Comparison of ENCODE assay signal across 33 cellular contexts in the genomic region with DNA sequence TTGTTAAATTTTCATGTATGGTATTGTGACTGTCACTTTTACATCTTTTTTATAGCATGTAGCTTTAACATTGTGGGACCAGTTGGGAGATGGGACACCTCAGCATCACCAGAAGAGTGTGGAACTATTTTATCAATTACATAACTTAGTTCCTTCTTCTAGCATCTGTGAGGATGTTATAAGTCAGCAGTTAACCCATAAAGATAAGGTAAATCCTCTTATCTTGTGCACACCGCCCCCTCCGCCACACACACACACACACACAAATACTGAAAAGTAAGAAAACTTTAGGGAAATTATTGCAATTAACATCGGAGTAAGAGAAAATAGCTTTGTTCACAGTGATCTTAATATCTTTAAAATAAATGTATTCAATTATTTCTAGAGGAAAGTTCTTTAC.
"Had no signal": no experiment of that assay in that cellular context is flagged by ENCODE, and none has a peak within 500 bp of the region (broad histone marks: within the 10 kb centered on the region; RNA-seq: fewer than 3 reads in every experiment).

No MANE protein-coding gene starts in this region.

- H3K4me1 Mint-ChIP-seq: activated CD4-positive, alpha-beta memory T cell treated with anti-CD3 and anti-CD28 coated beads, Interleukin-2, amount 10 ng/mL, durations not matched to agents 7 days and 5 days; activated CD8-positive, alpha-beta memory T cell treated with anti-CD3 and anti-CD28 coated beads, Interleukin-2, amount 10 ng/mL, durations not matched to agents 7 days and 5 days; activated naive CD8-positive, alpha-beta T cell treated with anti-CD3 and anti-CD28 coated beads for 36 hours; activated T-helper 17 cell treated with anti-CD3 and anti-CD28 coated beads, Interleukin-2, amount 50 U/mL, for 72 hours; IgD-negative memory B cell had no signal

- H3K27ac ChIP-seq: body of pancreas, breast epithelium, WERI-Rb-1 had no signal

- H3K27me3 Mint-ChIP-seq: activated CD4-positive, alpha-beta memory T cell treated with anti-CD3 and anti-CD28 coated beads, Interleukin-2, amount 10 ng/mL, durations not matched to agents 7 days and 5 days; activated CD8-positive, alpha-beta memory T cell treated with anti-CD3 and anti-CD28 coated beads, Interleukin-2, amount 10 ng/mL, durations not matched to agents 7 days and 5 days; activated naive CD8-positive, alpha-beta T cell treated with anti-CD3 and anti-CD28 coated beads for 36 hours; activated T-helper 17 cell treated with anti-CD3 and anti-CD28 coated beads, Interleukin-2, amount 50 U/mL, for 72 hours; IgD-negative memory B cell had no signal

- ATAC-seq: activated CD8-positive, alpha-beta memory T cell treated with anti-CD3 and anti-CD28 coated beads, Interleukin-2, amount 10 ng/mL, durations not matched to agents 7 days and 5 days; activated T-helper 17 cell treated with anti-CD3 and anti-CD28 coated beads, Interleukin-2, amount 50 U/mL, for 72 hours; body of pancreas had no signal

- DNase-seq: activated CD4-positive, alpha-beta memory T cell treated with anti-CD3 and anti-CD28 coated beads, Interleukin-2, amount 10 ng/mL, durations not matched to agents 7 days and 5 days; activated CD4-positive, alpha-beta T cell treated with anti-CD3 and anti-CD28 coated beads for 1 hour; activated CD4-positive, alpha-beta T cell treated with anti-CD3 and anti-CD28 coated beads for 48 hours; activated CD4-positive, CD25-positive, alpha-beta regulatory T cell; activated CD8-positive, alpha-beta memory T cell treated with anti-CD3 and anti-CD28 coated beads for 24 hours; activated CD8-positive, alpha-beta memory T cell treated with anti-CD3 and anti-CD28 coated beads, Interleukin-2, amount 10 ng/mL, durations not matched to agents 7 days and 5 days; activated CD8-positive, alpha-beta memory T cell treated with anti-CD3 and anti-CD28 coated beads, Interleukin-2, amount 50 U/mL, for 48 hours; activated effector memory CD4-positive, alpha-beta T cell treated with anti-CD3 and anti-CD28 coated beads, Interleukin-2, amount 50 U/mL, for 16 hours; activated naive CD4-positive, alpha-beta T cell; activated naive CD4-positive, alpha-beta T cell treated with anti-CD3 and anti-CD28 coated beads, Interleukin-2, amount 50 U/mL, for 16 hours; activated naive CD8-positive, alpha-beta T cell treated with anti-CD3 and anti-CD28 coated beads for 36 hours; activated T-cell treated with anti-CD3 and anti-CD28 coated beads, Interleukin-2, amount 50 U/mL, for 48 hours; body of pancreas; Kasumi-1; KG1; MG63; NCI-H1048; NCI-H1105 treated with DMSO at 0.1 percent for 48 hours; NCI-H1436; NCI-H1694 treated with DMSO at 0.1 percent for 48 hours; NCI-H2029; NCI-H510A; NCI-H526; NCI-H748 treated with DMSO at 0.1 percent for 48 hours; NK-92 treated with Interleukin-12 subunit alpha and Interleukin-12 subunit beta, amount 100 ng/mL, for 24 hours; Right ventricle myocardium superior; T1000; WERI-Rb-1 had no signal

- H3K9me3 ChIP-seq: body of pancreas, breast epithelium, MG63 had no signal

- H3K9me3 Mint-ChIP-seq: activated CD4-positive, alpha-beta memory T cell treated with anti-CD3 and anti-CD28 coated beads, Interleukin-2, amount 10 ng/mL, durations not matched to agents 7 days and 5 days; activated naive CD8-positive, alpha-beta T cell treated with anti-CD3 and anti-CD28 coated beads for 36 hours; activated T-helper 17 cell treated with anti-CD3 and anti-CD28 coated beads, Interleukin-2, amount 50 U/mL, for 72 hours; IgD-negative memory B cell had no signal

- H3K4me3 Mint-ChIP-seq: activated CD4-positive, alpha-beta memory T cell treated with anti-CD3 and anti-CD28 coated beads, Interleukin-2, amount 10 ng/mL, durations not matched to agents 7 days and 5 days; activated CD8-positive, alpha-beta memory T cell treated with anti-CD3 and anti-CD28 coated beads, Interleukin-2, amount 10 ng/mL, durations not matched to agents 7 days and 5 days; activated naive CD8-positive, alpha-beta T cell treated with anti-CD3 and anti-CD28 coated beads for 36 hours; activated T-helper 17 cell treated with anti-CD3 and anti-CD28 coated beads, Interleukin-2, amount 50 U/mL, for 72 hours; IgD-negative memory B cell had no signal

- H3K4me3 ChIP-seq: body of pancreas, breast epithelium, MG63 had no signal

- H3K27ac Mint-ChIP-seq: activated CD4-positive, alpha-beta memory T cell treated with anti-CD3 and anti-CD28 coated beads, Interleukin-2, amount 10 ng/mL, durations not matched to agents 7 days and 5 days; activated CD8-positive, alpha-beta memory T cell treated with anti-CD3 and anti-CD28 coated beads, Interleukin-2, amount 10 ng/mL, durations not matched to agents 7 days and 5 days; activated naive CD8-positive, alpha-beta T cell treated with anti-CD3 and anti-CD28 coated beads for 36 hours; activated T-helper 17 cell treated with anti-CD3 and anti-CD28 coated beads, Interleukin-2, amount 50 U/mL, for 72 hours; IgD-negative memory B cell had no signal

- H3K27me3 ChIP-seq: body of pancreas, breast epithelium, MG63 had no signal

- H3K4me1 ChIP-seq: body of pancreas, breast epithelium had no signal

- H3K36me3 ChIP-seq: MG63 had no signal

- FAIRE-seq: astrocyte, TTC549 had no signal
